In the genomic region with DNA sequence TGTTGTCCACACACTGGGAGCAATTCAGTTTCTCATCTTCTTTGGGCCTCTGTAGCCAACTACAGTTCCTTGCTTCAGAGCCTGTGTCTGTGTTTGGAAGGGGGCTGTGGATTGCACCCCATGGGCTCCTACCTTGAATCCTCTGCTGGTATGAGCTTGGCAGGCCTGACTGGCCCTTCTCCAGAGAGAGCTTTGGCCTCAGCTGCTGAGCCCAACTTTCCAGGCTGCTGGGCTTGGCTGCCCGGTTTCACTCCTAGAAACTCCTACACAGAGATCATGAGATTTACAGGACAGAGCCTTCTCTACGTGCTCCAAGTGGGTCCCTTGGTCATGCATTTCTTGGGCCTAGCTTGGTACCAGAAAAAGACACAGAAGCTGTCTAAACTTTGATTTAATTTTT, we compare ENCODE assay signal across 22 cellular contexts.
A peak's percentile ranks its signal among the peaks of the same experiment; 100 is the strongest.
DNase-seq lines count a peak whose midpoint lies in the region; ATAC-seq and TF ChIP-seq lines count a peak whose summit lies in the region.
"Had no signal": no experiment of that assay in that cellular context is flagged by ENCODE, and none has a peak within 500 bp of the region (broad histone marks: within the 10 kb centered on the region; RNA-seq: fewer than 3 reads in every experiment).

No MANE protein-coding gene starts in this region.

- H3K9ac ChIP-seq in adipocyte (ENCODE audit: low read length) (no peak overlapping the region), PC-3 (ENCODE audit: low read length) (no peak overlapping the region)

- no peaks in the 10 kb centered on the region for H3K27me3 ChIP-seq in adipocyte (replicated peaks; ENCODE audit: control insufficient read depth, insufficient read depth, low read length)
- H3K27me3 ChIP-seq in right atrium auricular region: no peaks in the 10 kb centered on the region
- H3K27me3 ChIP-seq in thyroid gland: no peaks in the 10 kb centered on the region
- H3K27me3 ChIP-seq in PC-3 (ENCODE audit: low read length): no peaks in the 10 kb centered on the region
- no peaks in the 10 kb centered on the region for H3K27me3 ChIP-seq in A673 (replicated peaks; ENCODE audit: insufficient read depth, low read depth, low read length, poor library complexity)
- H3K27me3 ChIP-seq: breast epithelium, spleen had no signal

- H3K36me3 ChIP-seq in adipocyte (ENCODE audit: control insufficient read depth, insufficient read depth, low read length, severe bottlenecking) (no peaks in the 10 kb centered on the region), right atrium auricular region (no peaks in the 10 kb centered on the region), thyroid gland (no peaks in the 10 kb centered on the region), PC-3 (ENCODE audit: low read depth, low read length) (no peaks in the 10 kb centered on the region), A673 (ENCODE audit: insufficient read depth, low read length, poor library complexity, severe bottlenecking) (no peaks in the 10 kb centered on the region)
- H3K36me3 ChIP-seq: breast epithelium, spleen had no signal

- in situ Hi-C loops in G401 (cut with HindIII; ENCODE audit: low sequenced_read_pairs): no loop called here

- TF ChIP-seq CTCF in right atrium auricular region (IDR thresholded peaks at IDR 0.05): no peak
- TF ChIP-seq CTCF in thyroid gland (IDR thresholded peaks at IDR 0.05): no peak
- no peak for TF ChIP-seq CTCF in PC-3 (conservative IDR thresholded peaks at IDR 0.05; ENCODE audit: low read depth, low read length)
- no peak for TF ChIP-seq CTCF in A673 (conservative IDR thresholded peaks at IDR 0.05; ENCODE audit: low read depth, low read length)

- H2AFZ ChIP-seq in PC-3 (ENCODE audit: low read length): no peak overlapping the region

- H4K20me1 ChIP-seq in PC-3 (ENCODE audit: low read length): no peaks in the 10 kb centered on the region

- H3K4me3 ChIP-seq in adipocyte (ENCODE audit: low read length) (no peak overlapping the region), right atrium auricular region (no peak overlapping the region), thyroid gland (replicated peaks in 1 of 3) (no peak overlapping the region), PC-3 (ENCODE audit: low read length) (no peak overlapping the region), A673 (ENCODE audit: low read depth, low read length, poor library complexity, severe bottlenecking) (no peak overlapping the region)
- H3K4me3 ChIP-seq: breast epithelium, spleen had no signal

- no peak for TF ChIP-seq POLR2A in thyroid gland (IDR thresholded peaks at IDR 0.05)

- no peak overlapping the region for H3K4me2 ChIP-seq in PC-3 (ENCODE audit: low read length)

- no peaks in the 10 kb centered on the region for H3F3A ChIP-seq in PC-3 (ENCODE audit: low read length, unreplicated experiment)

- DNase-seq in G401 (ENCODE audit: low spot score) (peak; percentile 45), adipocyte (ENCODE audit: low read depth) (peak; percentile 25), right atrium auricular region (ENCODE audit: low spot score) (no peak), thyroid gland (peak; percentile 72 to 80), PC-3 (no peak), activated gamma-delta T cell (lab: John Stamatoyannopoulos, UW) (no peak), A673 (ENCODE audit: low spot score) (no peak)
- DNase-seq: activated CD4-positive, alpha-beta T cell treated with anti-CD3 and anti-CD28 coated beads, Interleukin-2, amount 10 ng/mL, durations not matched to agents 24 days and 14 days; activated naive CD4-positive, alpha-beta T cell treated with Interleukin-2 at 50 U/mL for 16 hours; activated T-cell treated with anti-CD3 and anti-CD28 coated beads, Interleukin-2, amount 50 U/mL, for 4 hours; DND-41; glutamatergic neuron; H9; mesenchymal stem cell; NCI-H1105; NCI-H2029 treated with DMSO at 0.1 percent for 48 hours; NCI-H2227 treated with DMSO at 0.1 percent for 48 hours; NCI-H69; spleen; stimulated activated CD4-positive, alpha-beta T cell treated with anti-CD3 and anti-CD28 coated beads, Interleukin-2, amount 100 ng/mL, for 48 hours had no signal

- H3K9me3 ChIP-seq in adipocyte (ENCODE audit: control insufficient read depth, low read length) (no peaks in the 10 kb centered on the region), right atrium auricular region (no peaks in the 10 kb centered on the region), thyroid gland (no peaks in the 10 kb centered on the region), PC-3 (ENCODE audit: low read length) (no peaks in the 10 kb centered on the region), A673 (ENCODE audit: low read depth, low read length, poor library complexity, severe bottlenecking) (no peaks in the 10 kb centered on the region)
- H3K9me3 ChIP-seq: breast epithelium, spleen had no signal

- H3K27ac ChIP-seq in right atrium auricular region (peak overlapping the region; percentile 4 to 20), thyroid gland (peak overlapping the region; percentile 8 to 50 (median 9)), PC-3 (ENCODE audit: low read length) (no peak overlapping the region), A673 (ENCODE audit: low read depth, low read length, poor library complexity, severe bottlenecking) (no peak overlapping the region)
- H3K27ac ChIP-seq: breast epithelium, spleen had no signal

- H3K4me1 ChIP-seq in adipocyte (ENCODE audit: control insufficient read depth, insufficient read depth, low read length): peaks cover 34% of the 10 kb centered on the region
- peaks cover 0 to 24% of the 10 kb centered on the region in 2 donors for H3K4me1 ChIP-seq in right atrium auricular region
- H3K4me1 ChIP-seq in thyroid gland: peaks cover 31 to 37% of the 10 kb centered on the region in 2 donors
- H3K4me1 ChIP-seq in PC-3 (ENCODE audit: insufficient read depth, low read length): no peaks in the 10 kb centered on the region
- H3K4me1 ChIP-seq in A673 (ENCODE audit: insufficient read depth, low read length, poor library complexity, severe bottlenecking): no peaks in the 10 kb centered on the region
- H3K4me1 ChIP-seq: breast epithelium had no signal

- BruUV-seq in PC-3 (replicated peaks; lab: Mats Ljungman, UMichigan) (no TSS peak), A673 (replicated peaks; lab: Mats Ljungman, UMichigan) (no TSS peak)

- intact Hi-C loops in thyroid gland (cut with DNase I): loop anchor here (10.0 kb wide), 1 partner anchor 494 kb away; no protein-coding TSS in a partner anchor
- intact Hi-C loops in PC-3 (cut with micrococcal nuclease): no loop called here
- intact Hi-C loops in A673 (cut with micrococcal nuclease; ENCODE audit: unreplicated experiment): no loop called here

- POLR2A ChIA-PET in PC-3 (lab: Charles Lee; ENCODE audit: unreplicated experiment): no interaction called here
- POLR2A ChIA-PET in A673 (lab: Charles Lee; ENCODE audit: low non-redundant PET): no interaction called here

- no peaks in the 10 kb centered on the region for H3K9me2 ChIP-seq in PC-3 (replicated peaks; ENCODE audit: low read length)

- WGBS in thyroid gland, 2 donors: 23 to 28% methylated on average over 2 of the region's 2 CpGs

- CTCF ChIA-PET in PC-3 (lab: Charles Lee) (no interaction called here), A673 (lab: Charles Lee) (no interaction called here)

- no peak for ATAC-seq in PC-3
- ATAC-seq: activated T-cell treated with anti-CD3 and anti-CD28 coated beads, Interleukin-2, amount 50 U/mL, for 4 hours; stimulated activated effector memory CD8-positive, alpha-beta T cell treated with anti-CD3 and anti-CD28 coated beads, Interleukin-12 subunit alpha, Interleukin-12 subunit beta, amount 100 ng/mL, for 72 hours had no signal

- no peaks in the 10 kb centered on the region for H3K79me2 ChIP-seq in PC-3 (ENCODE audit: low read length)

Comparison
In these comparisons a context has a peak if more than half of its experiments do, and no peak if none do; other contexts are left out.
1. DNase-seq: peak in G401 (single experiment), adipocyte (single experiment) and thyroid gland (2 of 2); none in right atrium auricular region (single experiment), PC-3 (single experiment), activated gamma-delta T cell (single experiment) and A673 (single experiment).
2. H3K27ac ChIP-seq: peak in right atrium auricular region (2 of 2) and thyroid gland (3 of 3); none in PC-3 (single experiment) and A673 (single experiment).